23 cellular contexts compared by ENCODE assay signal in the genomic region with DNA sequence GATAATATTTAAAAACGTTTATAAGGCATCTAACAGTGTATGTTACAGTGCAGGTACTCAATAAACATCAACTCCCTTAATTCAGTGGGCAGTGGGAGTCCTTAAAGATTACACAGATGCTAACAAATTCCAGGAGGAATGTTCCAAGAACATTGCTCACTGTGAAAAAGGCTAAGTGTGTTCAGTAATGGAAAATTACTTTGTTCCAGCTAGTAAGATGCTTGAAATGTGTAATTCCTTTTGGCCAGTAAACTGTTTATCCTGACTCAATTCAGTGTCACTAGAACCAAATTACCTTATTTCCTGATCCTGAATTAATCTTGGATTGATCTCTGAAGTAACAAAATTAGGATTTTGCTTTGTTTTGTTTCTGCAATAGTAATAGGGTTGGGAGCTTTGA. TPM values are rescaled to one million over a fixed set of nuclear protein-coding genes. Genes with fewer than 3 reads are reported as not detected.
DNase-seq lines count a peak whose midpoint lies in the region; TF ChIP-seq lines count a peak whose summit lies in the region.
"Had no signal": no experiment of that assay in that cellular context is flagged by ENCODE, and none has a peak within 500 bp of the region (broad histone marks: within the 10 kb centered on the region; RNA-seq: fewer than 3 reads in every experiment).

No MANE protein-coding gene starts in this region.

- H3K4me3 Mint-ChIP-seq in activated naive CD8-positive, alpha-beta T cell treated with anti-CD3 and anti-CD28 coated beads for 36 hours: no peak overlapping the region
- H3K4me3 Mint-ChIP-seq: CD8-positive, alpha-beta T cell had no signal

- DNase-seq in GM23248: peak; percentile 64
- peak; percentile 6 for DNase-seq in astrocyte of the hippocampus (ENCODE audit: low read depth, low spot score)
- DNase-seq in fibroblast of mammary gland (ENCODE audit: low read depth): peak; percentile 15
- no peak for DNase-seq in smooth muscle cell (lab: John Stamatoyannopoulos, UW; ENCODE audit: unreplicated experiment)
- no peak for DNase-seq in activated naive CD8-positive, alpha-beta T cell treated with anti-CD3 and anti-CD28 coated beads for 36 hours
- no peak for DNase-seq in esophagus squamous epithelium (lab: John Stamatoyannopoulos, UW)
- DNase-seq in hepatic stellate cell (ENCODE audit: low spot score): no peak
- DNase-seq in COR-L47 (lab: John Stamatoyannopoulos, UW): no peak
- DNase-seq: AML-193; C1 segment of cervical spinal cord; Calu3; CD8-positive, alpha-beta T cell; DMS153; GDM1; H7; MV-4-11; NCI-H1105 treated with DMSO at 0.1 percent for 48 hours; NCI-H2029 treated with DMSO at 0.1 percent for 48 hours; NCI-H2171; NCI-H345; NCI-H82; Peyer's patch had no signal

- no peaks in the 10 kb centered on the region for H3K9me3 Mint-ChIP-seq in activated naive CD8-positive, alpha-beta T cell treated with anti-CD3 and anti-CD28 coated beads for 36 hours
- H3K9me3 Mint-ChIP-seq: CD8-positive, alpha-beta T cell had no signal

- in situ Hi-C loops in GM23248 (cut with MboI): no loop called here

- H3K9ac ChIP-seq in GM23248 (no peak overlapping the region), smooth muscle cell (ENCODE audit: low read depth) (no peak overlapping the region)
- H3K9ac ChIP-seq: KMS-11 had no signal

- H3K79me2 ChIP-seq in GM23248 (ENCODE audit: insufficient read depth): no peaks in the 10 kb centered on the region
- H3K79me2 ChIP-seq in smooth muscle cell (ENCODE audit: low read depth): no peaks in the 10 kb centered on the region

- H2AFZ ChIP-seq in GM23248 (no peak overlapping the region), smooth muscle cell (ENCODE audit: low read depth) (no peak overlapping the region)

- H4K20me1 ChIP-seq in GM23248 (ENCODE audit: insufficient read depth) (no peaks in the 10 kb centered on the region), smooth muscle cell (ENCODE audit: low read depth) (no peaks in the 10 kb centered on the region)

- H3K36me3 Mint-ChIP-seq in activated naive CD8-positive, alpha-beta T cell treated with anti-CD3 and anti-CD28 coated beads for 36 hours: no peaks in the 10 kb centered on the region
- H3K36me3 Mint-ChIP-seq: CD8-positive, alpha-beta T cell had no signal

- H3K9me3 ChIP-seq in GM23248 (ENCODE audit: low read depth) (no peaks in the 10 kb centered on the region), smooth muscle cell (replicated peaks; ENCODE audit: low read depth) (no peaks in the 10 kb centered on the region), esophagus squamous epithelium (no peaks in the 10 kb centered on the region)
- H3K9me3 ChIP-seq: Peyer's patch had no signal

- H3K9me2 ChIP-seq in GM23248 (ENCODE audit: insufficient read depth): no peaks in the 10 kb centered on the region

- H3K4me1 Mint-ChIP-seq in activated naive CD8-positive, alpha-beta T cell treated with anti-CD3 and anti-CD28 coated beads for 36 hours: no peaks in the 10 kb centered on the region

- TF ChIP-seq CTCF in fibroblast of mammary gland (conservative IDR thresholded peaks at IDR 0.05; ENCODE audit: control insufficient read depth, insufficient read depth, low read depth, low read length) (no peak), smooth muscle cell (IDR thresholded peaks at IDR 0.05; ENCODE audit: borderline replicate concordance, insufficient read depth, poor library complexity, severe bottlenecking) (no peak), esophagus squamous epithelium (IDR thresholded peaks at IDR 0.05) (no peak)

- intact Hi-C loops in esophagus squamous epithelium (cut with DNase I): no loop called here

- H3K36me3 ChIP-seq in GM23248 (ENCODE audit: low read depth): no peaks in the 10 kb centered on the region
- H3K36me3 ChIP-seq in smooth muscle cell (ENCODE audit: low read depth): no peaks in the 10 kb centered on the region
- no peaks in the 10 kb centered on the region for H3K36me3 ChIP-seq in esophagus squamous epithelium
- H3K36me3 ChIP-seq: Peyer's patch had no signal

- no peaks in the 10 kb centered on the region for H3K27me3 Mint-ChIP-seq in activated naive CD8-positive, alpha-beta T cell treated with anti-CD3 and anti-CD28 coated beads for 36 hours

- H3K4me2 ChIP-seq in GM23248 (ENCODE audit: unreplicated experiment) (no peak overlapping the region), smooth muscle cell (peak overlapping the region; percentile 9)
- H3K4me2 ChIP-seq: KMS-11 had no signal

- H3K4me3 ChIP-seq in GM23248 (no peak overlapping the region), fibroblast of mammary gland (ENCODE audit: control insufficient read depth, low read depth, low read length) (no peak overlapping the region), smooth muscle cell (no peak overlapping the region), esophagus squamous epithelium (no peak overlapping the region)
- H3K4me3 ChIP-seq: Peyer's patch had no signal

- no peak overlapping the region; the same call in 1 of the 2 replicates for H3K27ac ChIP-seq in GM23248
- peak overlapping the region; percentile 54 for H3K27ac ChIP-seq in smooth muscle cell (ENCODE audit: low read depth)
- H3K27ac ChIP-seq in esophagus squamous epithelium: no peak overlapping the region
- H3K27ac ChIP-seq: KMS-11, Peyer's patch had no signal

- H3K4me1 ChIP-seq in GM23248 (ENCODE audit: insufficient read depth) (peaks cover 33% of the 10 kb centered on the region), smooth muscle cell (ENCODE audit: low read depth) (peaks cover 21% of the 10 kb centered on the region), esophagus squamous epithelium (peaks cover 0 to 20% (median 13%) of the 10 kb centered on the region in 3 donors)
- H3K4me1 ChIP-seq: Peyer's patch had no signal

- H3K27me3 ChIP-seq in GM23248 (replicated peaks; ENCODE audit: insufficient read depth) (no peaks in the 10 kb centered on the region), smooth muscle cell (ENCODE audit: low read depth) (no peaks in the 10 kb centered on the region), esophagus squamous epithelium (no peaks in the 10 kb centered on the region)
- H3K27me3 ChIP-seq: Peyer's patch had no signal

- WGBS in GM23248 (ENCODE audit: low coverage in 1 of 2, low lambda C conversion rate in 2 of 2, missing lambda C conversion rate in 2 of 2), 2 experiments: 27 to 42% methylated on average over 1 of the region's 1 CpG
- WGBS in smooth muscle cell (ENCODE audit: low lambda C conversion rate): 25% methylated on average over 1 of the region's 1 CpG
- 53 to 62% methylated on average over 1 of the region's 1 CpG for WGBS in esophagus squamous epithelium, 2 donors

- no peak overlapping the region for H3K27ac Mint-ChIP-seq in activated naive CD8-positive, alpha-beta T cell treated with anti-CD3 and anti-CD28 coated beads for 36 hours
- H3K27ac Mint-ChIP-seq: CD8-positive, alpha-beta T cell had no signal

- H3F3A ChIP-seq in GM23248 (ENCODE audit: insufficient read depth) (peaks cover 28% of the 10 kb centered on the region), smooth muscle cell (ENCODE audit: low read depth) (peaks cover 11% of the 10 kb centered on the region)

- TF ChIP-seq POLR2A in esophagus squamous epithelium (IDR thresholded peaks at IDR 0.05): no peak

RNA-seq across cellular contexts. Expression of a gene that starts 54.2 kb away (rescaled TPM):
- total RNA-seq in GM23248 (2014; rRNA removed; shearing (Covaris generic)): 1.4 TPM in 2 replicates
- 0.86 and 1.1 TPM in 2 replicates for polyA plus RNA-seq in GM23248 (2016; fragmentation: Nextera tagmentation; extraction: Ambion mirVana)
- 44.9 and 63.6 TPM in 2 replicates for total RNA-seq in smooth muscle cell
- polyA plus RNA-seq in smooth muscle cell: 31.4 and 32.4 TPM in 2 replicates
- not detected for total RNA-seq in activated naive CD8-positive, alpha-beta T cell treated with anti-CD3 and anti-CD28 coated beads for 36 hours
- total RNA-seq in esophagus squamous epithelium: 1 to 10 TPM in 3 of 4 donors, under 1 TPM in 1; 0.40 to 4.0 (median 1.1) TPM
- total RNA-seq: Calu3; CD8-positive, alpha-beta T cell had no signal

Comparison
In these comparisons a context has a peak if more than half of its experiments do, and no peak if none do; other contexts are left out.
1. DNase-seq: peak in GM23248 (single experiment), astrocyte of the hippocampus (single experiment) and fibroblast of mammary gland (single experiment); none in smooth muscle cell (single experiment), activated naive CD8-positive, alpha-beta T cell treated with anti-CD3 and anti-CD28 coated beads for 36 hours (single experiment), esophagus squamous epithelium (single experiment), hepatic stellate cell (single experiment) and COR-L47 (single experiment).